Comparison of ENCODE assay signal across 8 cellular contexts in the genomic region with DNA sequence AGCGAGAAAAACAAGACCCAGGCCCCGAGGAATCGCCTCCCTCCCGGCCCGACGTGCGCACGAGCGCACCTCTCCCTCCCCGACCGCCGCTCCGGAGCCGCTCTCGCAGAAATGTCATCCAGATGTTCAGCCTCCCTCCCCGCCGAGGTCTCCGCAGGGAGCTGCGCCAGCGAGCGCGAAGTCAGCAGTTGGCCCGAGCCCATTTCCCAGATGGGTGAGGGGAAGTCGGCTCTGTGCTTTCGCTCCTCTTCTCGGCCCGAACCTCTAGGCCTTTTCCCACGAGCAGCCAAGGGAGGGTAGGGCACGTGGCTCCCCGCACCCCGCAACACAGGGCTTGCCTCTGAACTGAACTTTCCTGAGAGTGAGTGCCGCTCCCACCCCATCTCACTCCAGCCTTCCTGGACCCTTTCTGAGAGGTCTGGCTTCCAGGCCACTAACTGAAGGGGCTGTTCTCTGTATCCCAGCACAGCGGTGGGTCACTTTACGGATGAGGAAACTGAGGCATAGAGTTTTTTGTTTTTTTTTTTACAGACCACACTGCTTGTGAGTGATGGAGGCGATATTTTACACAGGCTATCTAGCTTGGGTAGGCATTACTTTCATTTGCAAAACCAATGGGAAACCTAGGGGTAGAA. TPM values are rescaled to one million over a fixed set of nuclear protein-coding genes. Genes with fewer than 3 reads are reported as not detected.
DNase-seq lines count a peak whose midpoint lies in the region; ATAC-seq and TF ChIP-seq lines count a peak whose summit lies in the region.

No MANE protein-coding gene starts in this region.

- 7% methylated on average over 35 of the region's 35 CpGs for WGBS in ectodermal cell, 2 experiments
- WGBS in transverse colon (ENCODE audit: low coverage in 1 of 2), 2 donors: 11 to 79% methylated on average over 3 to 32 of the region's 35 CpGs

- H2AFZ ChIP-seq in DND-41 (ENCODE audit: low read depth, low read length): peak overlapping the region; percentile 60; the same call in 1 of the 2 replicates

- no peak for TF ChIP-seq EP300 in transverse colon (IDR thresholded peaks at IDR 0.05; ENCODE audit: low read depth)

- peak overlapping the region in 1 of 2 experiments; percentile 60; a peak in 2 of 4 replicates for H3K4me3 ChIP-seq in DND-41 (ENCODE audit: low read depth in 1 of 2, low read length in 2 of 2)
- peak overlapping the region; percentile 64 for H3K4me3 ChIP-seq in H7 (ENCODE audit: insufficient read depth, low read depth, low read length)
- peak overlapping the region; percentile 66 to 80 (median 78) for H3K4me3 ChIP-seq in Peyer's patch
- H3K4me3 ChIP-seq in ectodermal cell (ENCODE audit: insufficient read depth, low read depth, low read length): peak overlapping the region; percentile 43
- H3K4me3 ChIP-seq in transverse colon: peak overlapping the region; percentile 56 to 93 (median 70)

- no peaks in the 10 kb centered on the region for H3K9me3 ChIP-seq in DND-41 (ENCODE audit: insufficient read depth, low read length, severe bottlenecking)
- H3K9me3 ChIP-seq in Peyer's patch: no peaks in the 10 kb centered on the region
- H3K9me3 ChIP-seq in ectodermal cell (ENCODE audit: control insufficient read depth, low read length): no peaks in the 10 kb centered on the region
- H3K9me3 ChIP-seq in transverse colon: no peaks in the 10 kb centered on the region

- in situ Hi-C loops in transverse colon (cut with MboI; ENCODE audit: low pct_ligation_motif_present in 1 of 4, low pct_unique_long_range_greater_than_20kb in 1 of 4, low sequenced_read_pairs in 3 of 4): loop anchor here (5.0 to 10.0 kb wide), 3 partner anchors 78 to 268 kb away; no protein-coding TSS in a partner anchor

- POLR2A ChIA-PET in GM10248 (lab: Yijun Ruan, JAX): interaction anchor here (0.7 to 0.8 kb wide), 2 partner anchors 273 to 404 kb away, joined by 3 to 11 read pairs; a partner anchor contains a TSS

- H3K79me2 ChIP-seq in DND-41 (ENCODE audit: insufficient read depth, low read length): 0 out of 2 replicates have a peak, but pooled peaks cover 2% of the 10 kb centered on the region

- no peak for TF ChIP-seq CTCF in DND-41 (IDR thresholded peaks at IDR 0.05; ENCODE audit: borderline replicate concordance, extremely low read depth, low read length, poor library complexity, severe bottlenecking)
- TF ChIP-seq CTCF in Peyer's patch (IDR thresholded peaks at IDR 0.05): no peak
- TF ChIP-seq CTCF in transverse colon (IDR thresholded peaks at IDR 0.05): no peak
- no peak for TF ChIP-seq CTCF in GM10248 (IDR thresholded peaks at IDR 0.05; ENCODE audit: control extremely low read depth, extremely low read depth, low read depth, missing control alignments)

- peak; percentile 57 for ATAC-seq in DND-41 (ENCODE audit: insufficient read depth, low read depth)

- H3K27ac ChIP-seq in DND-41 (ENCODE audit: low read length) (no peak overlapping the region), Peyer's patch (peak overlapping the region; percentile 81 to 92 (median 85)), ectodermal cell (ENCODE audit: insufficient read depth, low read depth, low read length, poor library complexity, severe bottlenecking) (no peak overlapping the region), transverse colon (peak overlapping the region; percentile 92 to 95 (median 92))

- H3K27me3 ChIP-seq in DND-41 (ENCODE audit: insufficient read depth, low read length, poor library complexity): peaks cover 4% of the 10 kb centered on the region
- peaks cover 14% of the 10 kb centered on the region for H3K27me3 ChIP-seq in H7 (ENCODE audit: control insufficient read depth, insufficient read depth, low read length)
- no peaks in the 10 kb centered on the region for H3K27me3 ChIP-seq in Peyer's patch
- H3K27me3 ChIP-seq in ectodermal cell (ENCODE audit: control insufficient read depth, insufficient read depth, low read length, poor library complexity, severe bottlenecking): peaks cover 50% of the 10 kb centered on the region
- no peaks in the 10 kb centered on the region for H3K27me3 ChIP-seq in transverse colon

- intact Hi-C loops in transverse colon (cut with DNase I; ENCODE audit: low total_unique reads): loop anchor here (2.0 to 5.0 kb wide), 2 partner anchors 76 to 270 kb away; no protein-coding TSS in a partner anchor

- H3K4me1 ChIP-seq in DND-41 (ENCODE audit: insufficient read depth, low read length): peaks cover 44% of the 10 kb centered on the region
- peaks cover 0 to 38% (median 9%) of the 10 kb centered on the region in 4 donors for H3K4me1 ChIP-seq in Peyer's patch
- H3K4me1 ChIP-seq in ectodermal cell (ENCODE audit: control insufficient read depth, insufficient read depth, low read length): peaks cover 15% of the 10 kb centered on the region
- H3K4me1 ChIP-seq in transverse colon: peaks cover 14 to 57% (median 34%) of the 10 kb centered on the region in 4 donors

- CTCF ChIA-PET in GM10248 (lab: Yijun Ruan, JAX): interaction anchor here (0.7 to 10.6 kb wide), 42 partner anchors 8 to 407 kb away, joined by 3 to 216 read pairs (median 5); a partner anchor contains a TSS

- TF ChIP-seq POLR2A in Peyer's patch (IDR thresholded peaks at IDR 0.05) (no peak), transverse colon (IDR thresholded peaks at IDR 0.05) (no peak)

- H3K4me2 ChIP-seq in DND-41 (ENCODE audit: insufficient read depth, low read length): peak overlapping the region; percentile 68

- H3K36me3 ChIP-seq in DND-41 (ENCODE audit: insufficient read depth, low read length) (no peaks in the 10 kb centered on the region), H7 (replicated peaks; ENCODE audit: control insufficient read depth, insufficient read depth, low read length) (no peaks in the 10 kb centered on the region), Peyer's patch (no peaks in the 10 kb centered on the region), ectodermal cell (ENCODE audit: control insufficient read depth, insufficient read depth, low read length) (no peaks in the 10 kb centered on the region), transverse colon (no peaks in the 10 kb centered on the region)

- DNase-seq in DND-41 (no peak), H7 (peak; percentile 93), Peyer's patch (peak in 2 of 3 donors; percentile 34 to 58), midbrain (lab: John Stamatoyannopoulos, UW) (peak; percentile 54), transverse colon (peak; percentile 59), GM10248 (ENCODE audit: extremely low spot score) (no peak)
- DNase-seq in activated effector memory CD4-positive, alpha-beta T cell treated with Interleukin-2 at 50 U/mL for 16 hours: no peak

- peak overlapping the region; percentile 36; the same call in 1 of the 2 replicates for H3K9ac ChIP-seq in DND-41 (ENCODE audit: low read depth, low read length)

- 0 out of 2 replicates have a peak, but pooled peaks cover 3% of the 10 kb centered on the region for H4K20me1 ChIP-seq in DND-41 (ENCODE audit: insufficient read depth, low read length)

RNA-seq across cellular contexts. Expression of a gene that starts 1.0 kb away (rescaled TPM):
- 0.96 and 0.97 TPM in 2 replicates for total RNA-seq in H7 (2014; rRNA removed; shearing (Covaris generic))
- 1 to 10 TPM; 4.2 to 9.2 (median 6.4) TPM for total RNA-seq in Peyer's patch
- 1.6 TPM for polyA plus RNA-seq in ectodermal cell (2013, experiment 1 of 4)
- 0.43 TPM for polyA plus RNA-seq in ectodermal cell (2013, experiment 2 of 4)
- polyA plus RNA-seq in ectodermal cell (2013, experiment 3 of 4): 1.1 TPM
- polyA plus RNA-seq in ectodermal cell (2013, experiment 4 of 4): 1.3 TPM
- total RNA-seq in transverse colon: 10 to 100 TPM in 2 of 4 donors, 1 to 10 TPM in 2; 4.4 to 22.5 (median 13.1) TPM

RNA-seq across cellular contexts. Expression of a gene that starts 2.7 kb away (rescaled TPM):
- 17.2 and 24.6 TPM in 2 replicates for total RNA-seq in H7 (2014; rRNA removed; shearing (Covaris generic))
- total RNA-seq in Peyer's patch: 10 to 100 TPM; 23.9 to 42.8 (median 33.6) TPM
- 37.4 TPM for polyA plus RNA-seq in ectodermal cell (2013, experiment 1 of 4)
- polyA plus RNA-seq in ectodermal cell (2013, experiment 2 of 4): 36.4 TPM
- polyA plus RNA-seq in ectodermal cell (2013, experiment 3 of 4): 40.0 TPM
- polyA plus RNA-seq in ectodermal cell (2013, experiment 4 of 4): 42.7 TPM
- total RNA-seq in transverse colon: 100 to 1,000 TPM in 1 of 4 donors, 10 to 100 TPM in 3; 24.5 to 412 (median 31.2) TPM

Comparison
In these comparisons a context has a peak if more than half of its experiments do, and no peak if none do; other contexts are left out.
1. DNase-seq: peak in H7 (single experiment), Peyer's patch (2 of 3), midbrain (single experiment) and transverse colon (single experiment); none in DND-41 (single experiment), GM10248 (single experiment) and activated effector memory CD4-positive, alpha-beta T cell treated with Interleukin-2 at 50 U/mL for 16 hours (single experiment).
2. H3K27ac ChIP-seq: peak in Peyer's patch (4 of 4) and transverse colon (4 of 4); none in DND-41 (single experiment) and ectodermal cell (single experiment).